ENCODE assay signal across 26 cellular contexts in the genomic region with DNA sequence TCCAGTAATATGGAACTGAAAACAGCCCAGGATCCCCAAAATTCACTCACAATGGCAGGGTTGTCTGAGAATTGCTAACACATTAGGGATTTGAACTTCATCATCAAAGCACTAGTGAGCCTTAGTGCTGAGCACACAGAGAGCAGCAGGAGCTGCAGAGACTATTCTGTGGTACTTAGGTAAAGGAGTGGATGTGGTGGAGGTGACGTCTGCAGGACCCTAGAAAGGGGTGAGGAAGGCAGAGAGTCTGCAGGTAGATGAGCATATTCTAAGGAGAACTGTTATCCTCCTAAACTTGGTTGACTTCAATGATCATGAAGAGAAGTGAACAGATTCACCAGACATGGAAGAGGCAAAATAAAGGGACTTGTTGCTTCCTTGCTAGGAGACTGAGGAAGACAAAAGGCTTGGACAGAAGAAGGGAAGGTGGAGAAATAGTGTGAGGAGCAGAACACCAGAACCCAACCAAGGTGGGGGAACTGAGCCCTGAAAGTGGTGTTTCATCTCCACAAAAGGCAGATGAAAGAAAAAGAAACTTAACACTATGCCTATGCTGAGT.
"Had no signal": no experiment of that assay in that cellular context is flagged by ENCODE, and none has a peak within 500 bp of the region (broad histone marks: within the 10 kb centered on the region; RNA-seq: fewer than 3 reads in every experiment).

No MANE protein-coding gene starts in this region.

- H3K36me3 ChIP-seq: breast epithelium, SJSA1 had no signal

- H3K27ac ChIP-seq: breast epithelium, coronary artery, SJSA1 had no signal

- H3K4me3 Mint-ChIP-seq: activated CD8-positive, alpha-beta memory T cell treated with anti-CD3 and anti-CD28 coated beads, Interleukin-2, amount 10 ng/mL, durations not matched to agents 7 days and 5 days; activated naive CD4-positive, alpha-beta T cell treated with anti-CD3 and anti-CD28 coated beads, Interleukin-2, amount 10 ng/mL, durations not matched to agents 7 days and 5 days; activated naive CD8-positive, alpha-beta T cell treated with anti-CD3 and anti-CD28 coated beads for 36 hours; activated T-cell treated with anti-CD3 and anti-CD28 coated beads, Interleukin-2, amount 50 U/mL, for 24 hours; activated T-helper 17 cell treated with anti-CD3 and anti-CD28 coated beads, Interleukin-2, amount 50 U/mL, for 72 hours had no signal

- H3K9me3 Mint-ChIP-seq: activated naive CD4-positive, alpha-beta T cell treated with anti-CD3 and anti-CD28 coated beads, Interleukin-2, amount 10 ng/mL, durations not matched to agents 7 days and 5 days; activated naive CD8-positive, alpha-beta T cell treated with anti-CD3 and anti-CD28 coated beads for 36 hours; activated T-cell treated with anti-CD3 and anti-CD28 coated beads, Interleukin-2, amount 50 U/mL, for 24 hours; activated T-helper 17 cell treated with anti-CD3 and anti-CD28 coated beads, Interleukin-2, amount 50 U/mL, for 72 hours had no signal

- DNase-seq: activated CD4-positive, alpha-beta T cell treated with anti-CD3 and anti-CD28 coated beads for 48 hours; activated CD4-positive, alpha-beta T cell treated with anti-CD3 and anti-CD28 coated beads, Interleukin-2, amount 50 U/mL, for 48 hours; activated CD8-positive, alpha-beta memory T cell treated with anti-CD3 and anti-CD28 coated beads, Interleukin-2, amount 10 ng/mL, durations not matched to agents 7 days and 5 days; activated gamma-delta T cell; activated naive CD4-positive, alpha-beta T cell treated with anti-CD3 and anti-CD28 coated beads, Interleukin-2, amount 10 ng/mL, durations not matched to agents 7 days and 5 days; activated naive CD8-positive, alpha-beta T cell treated with anti-CD3 and anti-CD28 coated beads for 36 hours; activated T-cell treated with anti-CD3 and anti-CD28 coated beads, Interleukin-2, amount 50 U/mL, for 24 hours; aorta; central memory CD4-positive, alpha-beta T cell; MM.1S; NCI-H1105 treated with DMSO at 0.1 percent for 48 hours; NCI-H1436 treated with DMSO at 0.1 percent for 48 hours; NCI-H187; NCI-H2081; NCI-H510A treated with DMSO at 0.1 percent for 48 hours; NCI-H69; NK-92 treated with Interleukin-12 subunit alpha and Interleukin-12 subunit beta, amount 100 ng/mL, for 24 hours; SHP77; SW 1271 had no signal

- FAIRE-seq: RCC 7860 had no signal

- H3K36me3 Mint-ChIP-seq: activated CD8-positive, alpha-beta memory T cell treated with anti-CD3 and anti-CD28 coated beads, Interleukin-2, amount 10 ng/mL, durations not matched to agents 7 days and 5 days; activated naive CD4-positive, alpha-beta T cell treated with anti-CD3 and anti-CD28 coated beads, Interleukin-2, amount 10 ng/mL, durations not matched to agents 7 days and 5 days; activated naive CD8-positive, alpha-beta T cell treated with anti-CD3 and anti-CD28 coated beads for 36 hours had no signal

- ATAC-seq: activated CD4-positive, CD25-positive, alpha-beta regulatory T cell treated with anti-CD3 and anti-CD28 coated beads, Interleukin-2, amount 50 U/mL, for 24 hours; activated CD8-positive, alpha-beta memory T cell treated with anti-CD3 and anti-CD28 coated beads, Interleukin-2, amount 10 ng/mL, durations not matched to agents 7 days and 5 days; activated T-helper 17 cell treated with anti-CD3 and anti-CD28 coated beads, Interleukin-2, amount 50 U/mL, for 72 hours; SK-N-SH treated with all-trans-retinoic acid at 6 μM for 48 hours had no signal

- H3K27ac Mint-ChIP-seq: activated CD8-positive, alpha-beta memory T cell treated with anti-CD3 and anti-CD28 coated beads, Interleukin-2, amount 10 ng/mL, durations not matched to agents 7 days and 5 days; activated naive CD4-positive, alpha-beta T cell treated with anti-CD3 and anti-CD28 coated beads, Interleukin-2, amount 10 ng/mL, durations not matched to agents 7 days and 5 days; activated naive CD8-positive, alpha-beta T cell treated with anti-CD3 and anti-CD28 coated beads for 36 hours; activated T-cell treated with anti-CD3 and anti-CD28 coated beads, Interleukin-2, amount 50 U/mL, for 24 hours; activated T-helper 17 cell treated with anti-CD3 and anti-CD28 coated beads, Interleukin-2, amount 50 U/mL, for 72 hours had no signal

- H3K27me3 ChIP-seq: SJSA1 had no signal

- H3K4me3 ChIP-seq: breast epithelium, coronary artery, SJSA1 had no signal

- H3K4me1 ChIP-seq: breast epithelium, SJSA1 had no signal

- H3K9me3 ChIP-seq: breast epithelium, SJSA1 had no signal
